In the genomic region with DNA sequence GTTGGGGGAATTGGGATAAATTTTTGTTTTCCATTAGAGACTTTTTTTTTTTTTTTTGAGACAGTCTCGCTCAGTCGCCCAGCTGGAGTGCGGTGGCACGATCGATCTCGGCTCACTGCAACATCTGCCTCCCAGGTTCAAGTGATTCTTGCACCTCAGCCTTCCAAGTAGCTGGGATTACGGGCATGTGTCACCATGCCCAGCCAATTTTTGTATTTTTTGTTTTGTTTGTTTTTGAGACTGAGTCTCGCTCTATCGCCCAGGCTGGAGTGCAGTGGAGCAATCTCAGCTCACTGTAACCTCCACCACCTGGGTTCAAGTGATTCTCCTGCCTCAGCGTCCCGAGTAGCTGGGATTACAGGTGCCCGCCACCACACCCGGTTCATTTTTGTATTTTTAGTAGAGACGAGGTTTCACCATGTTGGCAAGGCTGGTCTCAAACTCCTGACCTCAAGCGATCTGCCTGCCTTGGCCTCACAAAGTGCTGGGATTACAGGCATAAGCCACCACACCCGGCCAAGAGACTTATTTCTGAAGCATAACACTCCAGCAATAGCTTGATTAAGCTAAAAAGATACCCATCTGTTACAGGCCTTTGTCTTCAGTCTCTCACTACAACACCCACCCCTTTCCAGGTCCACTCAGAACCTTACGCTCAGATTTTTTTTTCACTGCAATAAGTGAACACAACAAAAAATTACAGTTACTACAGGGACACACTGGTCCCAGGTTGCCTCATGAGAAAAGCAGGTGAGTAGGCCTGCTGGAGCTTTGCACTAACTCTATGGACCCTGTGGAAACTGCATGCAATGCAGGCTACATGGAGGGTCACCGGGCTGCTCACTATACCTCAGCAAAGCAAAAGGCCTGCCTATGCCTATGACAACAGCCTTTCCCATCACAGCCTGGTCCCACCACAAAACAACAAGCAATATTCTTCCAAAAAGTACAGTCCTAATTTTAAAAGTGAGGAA, we compare ENCODE assay signal across 9 cellular contexts. TPM values are rescaled to one million over a fixed set of nuclear protein-coding genes. Genes with fewer than 3 reads are reported as not detected.
DNase-seq lines count a peak whose midpoint lies in the region; ATAC-seq and TF ChIP-seq lines count a peak whose summit lies in the region.
"Had no signal": no experiment of that assay in that cellular context is flagged by ENCODE, and none has a peak within 500 bp of the region (broad histone marks: within the 10 kb centered on the region; RNA-seq: fewer than 3 reads in every experiment).

No MANE protein-coding gene starts in this region.

- DNase-seq in DMS 273 treated with DMSO at 0.1 percent for 48 hours (lab: John Stamatoyannopoulos, UW): peak; percentile 30
- DNase-seq in NCI-H2171 treated with DMSO at 0.1 percent for 48 hours (lab: John Stamatoyannopoulos, UW): peak; percentile 99
- no peak for DNase-seq in coronary artery (ENCODE audit: low spot score)
- no peak for DNase-seq in osteoblast (ENCODE audit: insufficient read length, low spot score, missing footprints)
- no peak for DNase-seq in head of caudate nucleus
- DNase-seq in LoVo (ENCODE audit: low spot score): no peak
- DNase-seq: GF-D8 had no signal

- TF ChIP-seq CTCF in coronary artery (IDR thresholded peaks at IDR 0.05): no peak
- no peak for TF ChIP-seq CTCF in osteoblast (IDR thresholded peaks at IDR 0.05; ENCODE audit: extremely low read depth, low read depth, low read length)

- H4K20me1 ChIP-seq in osteoblast (ENCODE audit: insufficient read depth, low read length): peaks cover 84% of the 10 kb centered on the region

- H3K27me3 ChIP-seq in osteoblast (ENCODE audit: insufficient read depth, low read length): no peaks in the 10 kb centered on the region

- no peak overlapping the region for H2AFZ ChIP-seq in osteoblast (ENCODE audit: low read length)

- peak overlapping the region; percentile 38 for H3K4me2 ChIP-seq in osteoblast (ENCODE audit: insufficient read depth, low read length)

- peaks cover 99% of the 10 kb centered on the region for H3K79me2 ChIP-seq in osteoblast (ENCODE audit: insufficient read depth, low read length)

- H3K27ac ChIP-seq in coronary artery: peak overlapping the region; percentile 22 to 24
- peak overlapping the region; percentile 36 for H3K27ac ChIP-seq in osteoblast (ENCODE audit: low read depth, low read length)

- peaks cover 48% of the 10 kb centered on the region for H3K4me1 ChIP-seq in osteoblast (ENCODE audit: insufficient read depth, low read length)

- no peaks in the 10 kb centered on the region for H3K36me3 ChIP-seq in osteoblast (ENCODE audit: insufficient read depth, low read length)

- intact Hi-C loops in head of caudate nucleus (cut with DNase I): no loop called here

- no peaks in the 10 kb centered on the region for H3K9me3 ChIP-seq in osteoblast (ENCODE audit: low read depth, low read length)

- ATAC-seq in GM18907 (IDR thresholded peaks at IDR 0.05; ENCODE audit: unreplicated experiment) (no peak), GM21447 (IDR thresholded peaks at IDR 0.05; ENCODE audit: unreplicated experiment) (no peak)

- H3K4me3 ChIP-seq in coronary artery (peak overlapping the region; percentile 1), osteoblast (ENCODE audit: insufficient read depth, low read length) (no peak overlapping the region)

RNA-seq across cellular contexts. Expression of gene KANSL1, which starts 34.6 kb away (rescaled TPM):
- 79.9 and 151 TPM in 2 replicates for total RNA-seq in osteoblast

Comparison
In these comparisons a context has a peak if more than half of its experiments do, and no peak if none do; other contexts are left out.
1. DNase-seq: peak in DMS 273 treated with DMSO at 0.1 percent for 48 hours (single experiment) and NCI-H2171 treated with DMSO at 0.1 percent for 48 hours (single experiment); none in coronary artery (single experiment), osteoblast (single experiment), head of caudate nucleus (0 of 42) and LoVo (single experiment).